Comparison of ENCODE assay signal across 20 cellular contexts in the genomic region with DNA sequence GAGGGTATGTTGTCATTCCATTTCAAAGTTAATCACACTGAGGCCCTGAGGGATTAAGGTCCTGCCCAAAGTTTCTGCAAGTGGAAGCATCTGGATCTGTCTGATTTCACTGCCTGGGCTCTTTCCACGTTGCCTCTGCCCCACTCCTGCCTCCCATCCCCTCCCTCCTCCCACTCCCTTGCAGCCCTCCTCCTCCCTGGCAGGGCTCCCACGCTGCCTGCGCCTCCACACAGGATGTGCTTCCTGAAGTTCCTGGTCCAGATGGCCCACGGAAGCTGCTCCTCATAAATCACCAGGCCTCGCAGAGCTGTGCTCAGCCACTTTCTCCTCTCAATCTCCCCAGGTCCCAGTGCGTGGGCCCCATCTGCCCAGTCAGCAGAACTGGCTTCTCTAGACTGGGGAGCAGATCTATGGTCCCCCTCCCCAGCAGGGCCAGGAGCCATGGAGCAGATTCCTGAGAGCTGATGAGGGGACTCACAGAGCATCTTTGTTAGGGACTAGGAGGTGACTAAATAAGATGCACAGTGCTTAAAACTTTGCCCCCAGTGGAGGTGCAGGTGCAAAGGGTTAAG.
A peak's percentile ranks its signal among the peaks of the same experiment; 100 is the strongest.
DNase-seq lines count a peak whose midpoint lies in the region; ATAC-seq and TF ChIP-seq lines count a peak whose summit lies in the region.
"Had no signal": no experiment of that assay in that cellular context is flagged by ENCODE, and none has a peak within 500 bp of the region (broad histone marks: within the 10 kb centered on the region; RNA-seq: fewer than 3 reads in every experiment).

No MANE protein-coding gene starts in this region.

- H3K4me1 Mint-ChIP-seq in nephron, result peaks cover 12% of the 10 kb centered on the region

- H3K9me3 ChIP-seq in ascending aorta (no peaks in the 10 kb centered on the region), heart right ventricle (no peaks in the 10 kb centered on the region)
- H3K9me3 ChIP-seq: colonic mucosa, SJSA1, tibial nerve had no signal

- H3K4me3 Mint-ChIP-seq in nephron, result no peak overlapping the region
- H3K4me3 Mint-ChIP-seq: activated CD4-positive, alpha-beta memory T cell treated with anti-CD3 and anti-CD28 coated beads, Interleukin-2, amount 10 ng/mL, durations not matched to agents 7 days and 5 days; activated naive CD4-positive, alpha-beta T cell treated with anti-CD3 and anti-CD28 coated beads, Interleukin-2, amount 50 U/mL, for 24 hours; activated T-cell treated with anti-CD3 and anti-CD28 coated beads, Interleukin-2, amount 50 U/mL, for 24 hours; WTC11 had no signal

- intact Hi-C loops in ascending aorta (cut with DNase I) (loop anchor here (5.0 kb wide), 1 partner anchor 113 kb away; no protein-coding TSS in a partner anchor), heart right ventricle (cut with DNase I) (no loop called here)

- no peaks in the 10 kb centered on the region for H3K27me3 ChIP-seq in ascending aorta
- no peaks in the 10 kb centered on the region for H3K27me3 ChIP-seq in heart right ventricle
- H3K27me3 ChIP-seq: colonic mucosa, SJSA1, tibial nerve had no signal

- H3K27ac Mint-ChIP-seq in nephron, result peak overlapping the region in 2 of 3 experiments; percentile 42 to 51
- H3K27ac Mint-ChIP-seq: activated CD4-positive, alpha-beta memory T cell treated with anti-CD3 and anti-CD28 coated beads, Interleukin-2, amount 10 ng/mL, durations not matched to agents 7 days and 5 days; activated naive CD4-positive, alpha-beta T cell treated with anti-CD3 and anti-CD28 coated beads, Interleukin-2, amount 50 U/mL, for 24 hours; activated T-cell treated with anti-CD3 and anti-CD28 coated beads, Interleukin-2, amount 50 U/mL, for 24 hours; WTC11 had no signal

- H3K27me3 Mint-ChIP-seq in nephron (ENCODE audit: low read depth), result no peaks in the 10 kb centered on the region
- H3K27me3 Mint-ChIP-seq: activated naive CD4-positive, alpha-beta T cell treated with anti-CD3 and anti-CD28 coated beads, Interleukin-2, amount 50 U/mL, for 24 hours; activated T-cell treated with anti-CD3 and anti-CD28 coated beads, Interleukin-2, amount 50 U/mL, for 24 hours had no signal

- peak; percentile 62 to 93 (median 84) for ATAC-seq in heart right ventricle
- ATAC-seq: WTC11 had no signal

- H3K4me3 ChIP-seq in ascending aorta, result no peak overlapping the region
- H3K4me3 ChIP-seq in heart right ventricle, result no peak overlapping the region
- H3K4me3 ChIP-seq in coronary artery, result no peak overlapping the region
- H3K4me3 ChIP-seq: colonic mucosa, SJSA1, tibial nerve had no signal

- H3K27ac ChIP-seq in ascending aorta (peak overlapping the region; percentile 54 to 68), heart right ventricle (peak overlapping the region in 3 of 10 donors; percentile 7 to 48 (median 24)), coronary artery (peak overlapping the region in 1 of 2 donors; percentile 5)
- H3K27ac ChIP-seq: colonic mucosa, SJSA1, tibial nerve had no signal

- TF ChIP-seq CTCF in ascending aorta (IDR thresholded peaks at IDR 0.05) (no peak), heart right ventricle (IDR thresholded peaks at IDR 0.05) (no peak), nephron (IDR thresholded peaks at IDR 0.05; ENCODE audit: unreplicated experiment in 3 of 3) (no peak), coronary artery (IDR thresholded peaks at IDR 0.05) (no peak)

- H3K36me3 ChIP-seq in ascending aorta (no peaks in the 10 kb centered on the region), heart right ventricle (no peaks in the 10 kb centered on the region)
- H3K36me3 ChIP-seq: colonic mucosa, SJSA1, tibial nerve had no signal

- H3K9me3 Mint-ChIP-seq in nephron, result no peaks in the 10 kb centered on the region
- H3K9me3 Mint-ChIP-seq: activated CD4-positive, alpha-beta memory T cell treated with anti-CD3 and anti-CD28 coated beads, Interleukin-2, amount 10 ng/mL, durations not matched to agents 7 days and 5 days; activated naive CD4-positive, alpha-beta T cell treated with anti-CD3 and anti-CD28 coated beads, Interleukin-2, amount 50 U/mL, for 24 hours; activated T-cell treated with anti-CD3 and anti-CD28 coated beads, Interleukin-2, amount 50 U/mL, for 24 hours; WTC11 had no signal

- peaks cover 10 to 27% of the 10 kb centered on the region in 2 donors for H3K4me1 ChIP-seq in ascending aorta
- H3K4me1 ChIP-seq in heart right ventricle, result peaks cover 2 to 50% (median 26%) of the 10 kb centered on the region in 9 donors
- H3K4me1 ChIP-seq: colonic mucosa, SJSA1 had no signal

- WGBS in heart right ventricle, 2 donors, result 28% methylated on average over 6 of the region's 6 CpGs

- no peaks in the 10 kb centered on the region for H3K36me3 Mint-ChIP-seq in nephron (ENCODE audit: low read depth)
- H3K36me3 Mint-ChIP-seq: activated naive CD4-positive, alpha-beta T cell treated with anti-CD3 and anti-CD28 coated beads, Interleukin-2, amount 50 U/mL, for 24 hours; WTC11 had no signal

- DNase-seq in EH (ENCODE audit: low read depth), result peak; percentile 27
- no peak for DNase-seq in ascending aorta (ENCODE audit: low spot score in 2 of 2)
- DNase-seq in heart right ventricle, result peak; percentile 61 to 62
- DNase-seq in HUDEP-2 (lab: John Stamatoyannopoulos, UW; ENCODE audit: unreplicated experiment in 76 of 76), result no peak
- DNase-seq in coronary artery (ENCODE audit: low spot score), result no peak
- DNase-seq in AG08396 (ENCODE audit: low spot score), result no peak
- DNase-seq in NCI-H510A treated with DMSO at 0.1 percent for 48 hours (lab: John Stamatoyannopoulos, UW), result no peak
- DNase-seq: activated CD4-positive, alpha-beta memory T cell treated with anti-CD3 and anti-CD28 coated beads, Interleukin-2, amount 10 ng/mL, durations not matched to agents 7 days and 5 days; activated T-cell treated with anti-CD3 and anti-CD28 coated beads, Interleukin-2, amount 50 U/mL, for 24 hours; colonic mucosa; DMS79 treated with DMSO at 0.1 percent for 48 hours; NCI-H1417; NCI-H2171 treated with DMSO at 0.1 percent for 48 hours; NCI-H774; stimulated activated naive CD4-positive, alpha-beta T cell had no signal

Comparison
In these comparisons a context has a peak if more than half of its experiments do, and no peak if none do; other contexts are left out.
1. DNase-seq: peak in EH (single experiment) and heart right ventricle (2 of 2); none in ascending aorta (0 of 2), HUDEP-2 (0 of 76), coronary artery (single experiment), AG08396 (single experiment) and NCI-H510A treated with DMSO at 0.1 percent for 48 hours (single experiment).